ENCODE assay signal across 2 cellular contexts in genomic region chr3:115792206-115792955, GRCh38.
TF ChIP-seq lines count a peak whose summit lies in the region.

No MANE protein-coding gene starts in this region.

TF ChIP-seq in IMR-90, 13 proteins besides CTCF, POLR2A, EP300 and RAD21 (continued from another document):
- TF ChIP-seq ELK1 (IDR thresholded peaks at IDR 0.05; ENCODE audit: borderline replicate concordance, low read depth, low read length) (no peak), RFX5 (IDR thresholded peaks at IDR 0.05; ENCODE audit: low read depth, low read length) (no peak), FOS (IDR thresholded peaks at IDR 0.05; ENCODE audit: low read depth, low read length) (no peak), USF2 (IDR thresholded peaks at IDR 0.05; ENCODE audit: low read depth, low read length) (no peak), CEBPB (IDR thresholded peaks at IDR 0.05; ENCODE audit: low read depth, low read length) (no peak), SMC3 (IDR thresholded peaks at IDR 0.05; ENCODE audit: low read depth, low read length) (no peak), NFE2L2 (IDR thresholded peaks at IDR 0.05; ENCODE audit: low read depth, low read length) (no peak), MXI1 (IDR thresholded peaks at IDR 0.05; ENCODE audit: borderline replicate concordance, low read depth, low read length) (no peak), RCOR1 (IDR thresholded peaks at IDR 0.05; ENCODE audit: insufficient replicate concordance, low read length) (no peak)
TF ChIP-seq in IMR-90: peak in this region for 0.

TF ChIP-seq in GM12878, 131 proteins besides CTCF, POLR2A, EP300 and RAD21 (continued from another document):
- TF ChIP-seq PBX3 (IDR thresholded peaks at IDR 0.05; ENCODE audit: insufficient replicate concordance, low read depth, low read length), result no peak
- no peak for TF ChIP-seq ZBED1 (IDR thresholded peaks at IDR 0.05; ENCODE audit: borderline replicate concordance)
- TF ChIP-seq CUX1 (IDR thresholded peaks at IDR 0.05; ENCODE audit: insufficient replicate concordance, low read depth, low read length), result no peak
- TF ChIP-seq NFXL1 (IDR thresholded peaks at IDR 0.05; ENCODE audit: borderline replicate concordance), result no peak
- TF ChIP-seq RELA (IDR thresholded peaks at IDR 0.05; ENCODE audit: borderline replicate concordance, partially characterized antibody), result no peak
- no peak for TF ChIP-seq CREB1 (IDR thresholded peaks at IDR 0.05; ENCODE audit: low read depth)
- no peak for TF ChIP-seq SKIL (IDR thresholded peaks at IDR 0.05; ENCODE audit: low read depth, poor library complexity, severe bottlenecking)
- TF ChIP-seq PAX8 (IDR thresholded peaks at IDR 0.05), result no peak
- TF ChIP-seq SREBF2 (IDR thresholded peaks at IDR 0.05; ENCODE audit: low read length), result no peak
- no peak for TF ChIP-seq CEBPZ (IDR thresholded peaks at IDR 0.05; ENCODE audit: low read depth, low read length)
- TF ChIP-seq POLR2AphosphoS5 (IDR thresholded peaks at IDR 0.05; ENCODE audit: low read length), result no peak
- no peak for TF ChIP-seq BMI1 (IDR thresholded peaks at IDR 0.05; ENCODE audit: borderline replicate concordance)
